Comparison of ENCODE assay signal across 1 cellular context in genomic region chr22:37310075-37310606, GRCh38.
TF ChIP-seq lines count a peak whose summit lies in the region.

No MANE protein-coding gene starts in this region.

TF ChIP-seq in IMR-90, 13 proteins besides CTCF, POLR2A, EP300 and RAD21:
- TF ChIP-seq BHLHE40 (IDR thresholded peaks at IDR 0.05; ENCODE audit: low read depth, low read length), result peak; percentile 34; the same call in 1 of the 2 replicates
- TF ChIP-seq CHD1 (IDR thresholded peaks at IDR 0.05; ENCODE audit: low read depth, low read length), result no peak
- no peak for TF ChIP-seq RFX5 (IDR thresholded peaks at IDR 0.05; ENCODE audit: low read depth, low read length)
- no peak for TF ChIP-seq NFE2L2 (IDR thresholded peaks at IDR 0.05; ENCODE audit: low read depth, low read length)
- TF ChIP-seq RCOR1 (IDR thresholded peaks at IDR 0.05; ENCODE audit: insufficient replicate concordance, low read length), result no peak
- TF ChIP-seq, protein P1, sequence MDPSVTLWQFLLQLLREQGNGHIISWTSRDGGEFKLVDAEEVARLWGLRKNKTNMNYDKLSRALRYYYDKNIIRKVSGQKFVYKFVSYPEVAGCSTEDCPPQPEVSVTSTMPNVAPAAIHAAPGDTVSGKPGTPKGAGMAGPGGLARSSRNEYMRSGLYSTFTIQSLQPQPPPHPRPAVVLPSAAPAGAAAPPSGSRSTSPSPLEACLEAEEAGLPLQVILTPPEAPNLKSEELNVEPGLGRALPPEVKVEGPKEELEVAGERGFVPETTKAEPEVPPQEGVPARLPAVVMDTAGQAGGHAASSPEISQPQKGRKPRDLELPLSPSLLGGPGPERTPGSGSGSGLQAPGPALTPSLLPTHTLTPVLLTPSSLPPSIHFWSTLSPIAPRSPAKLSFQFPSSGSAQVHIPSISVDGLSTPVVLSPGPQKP (IDR thresholded peaks at IDR 0.05; ENCODE audit: borderline replicate concordance, low read depth, low read length), result no peak
- no peak for TF ChIP-seq MAFK (IDR thresholded peaks at IDR 0.05; ENCODE audit: low read depth, low read length)
- TF ChIP-seq, protein P2, sequence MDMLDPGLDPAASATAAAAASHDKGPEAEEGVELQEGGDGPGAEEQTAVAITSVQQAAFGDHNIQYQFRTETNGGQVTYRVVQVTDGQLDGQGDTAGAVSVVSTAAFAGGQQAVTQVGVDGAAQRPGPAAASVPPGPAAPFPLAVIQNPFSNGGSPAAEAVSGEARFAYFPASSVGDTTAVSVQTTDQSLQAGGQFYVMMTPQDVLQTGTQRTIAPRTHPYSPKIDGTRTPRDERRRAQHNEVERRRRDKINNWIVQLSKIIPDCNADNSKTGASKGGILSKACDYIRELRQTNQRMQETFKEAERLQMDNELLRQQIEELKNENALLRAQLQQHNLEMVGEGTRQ (IDR thresholded peaks at IDR 0.05; ENCODE audit: low read depth, low read length), result peak; percentile 39; the same call in 1 of the 2 replicates
- TF ChIP-seq FOS (IDR thresholded peaks at IDR 0.05; ENCODE audit: low read depth, low read length), result no peak
